21 cellular contexts compared by ENCODE assay signal in genomic region chr3:128319107-128319506, GRCh38.
DNase-seq lines count a peak whose midpoint lies in the region; ATAC-seq and TF ChIP-seq lines count a peak whose summit lies in the region.
"Had no signal": no experiment of that assay in that cellular context is flagged by ENCODE, and none has a peak within 500 bp of the region (broad histone marks: within the 10 kb centered on the region; RNA-seq: fewer than 3 reads in every experiment).

No MANE protein-coding gene starts in this region.

- peak overlapping the region; percentile 78 for H3K27ac ChIP-seq in naive thymus-derived CD4-positive, alpha-beta T cell (ENCODE audit: low read depth, low read length)
- H3K27ac ChIP-seq in uterus, result no peak overlapping the region
- H3K27ac ChIP-seq: epithelial cell of prostate, heart left ventricle had no signal

- H3K36me3 Mint-ChIP-seq in natural killer cell treated with Interleukin-12 subunit alpha and Interleukin-12 subunit beta and Interleukin-15 and Interleukin-18, amount 100 ng/mL, for 72 hours, result no peaks in the 10 kb centered on the region
- H3K36me3 Mint-ChIP-seq in natural killer cell, result no peaks in the 10 kb centered on the region
- no peaks in the 10 kb centered on the region for H3K36me3 Mint-ChIP-seq in T-helper 17 cell (ENCODE audit: low read depth)
- H3K36me3 Mint-ChIP-seq in naive thymus-derived CD4-positive, alpha-beta T cell, result peaks cover 0 to 15% (median 0%) of the 10 kb centered on the region in 5 donors

- no peaks in the 10 kb centered on the region for H3K27me3 ChIP-seq in naive thymus-derived CD4-positive, alpha-beta T cell (ENCODE audit: control insufficient read depth in 2 of 2, insufficient read depth in 2 of 2, low read length in 2 of 2)
- no peaks in the 10 kb centered on the region for H3K27me3 ChIP-seq in uterus
- H3K27me3 ChIP-seq: heart left ventricle had no signal

- H3K4me1 ChIP-seq in naive thymus-derived CD4-positive, alpha-beta T cell (ENCODE audit: control insufficient read depth in 2 of 2, insufficient read depth in 2 of 2, low read length in 2 of 2), result peaks cover 9 to 79% of the 10 kb centered on the region in 2 donors
- H3K4me1 ChIP-seq in uterus, result peaks cover 0 to 4% of the 10 kb centered on the region in 2 donors

- no peak overlapping the region for H3K4me3 ChIP-seq in naive thymus-derived CD4-positive, alpha-beta T cell (ENCODE audit: low read length)
- no peak overlapping the region for H3K4me3 ChIP-seq in uterus
- H3K4me3 ChIP-seq: heart left ventricle had no signal

- DNase-seq in natural killer cell treated with Interleukin-12 subunit alpha and Interleukin-12 subunit beta and Interleukin-15 and Interleukin-18, amount 100 ng/mL, for 72 hours (ENCODE audit: low spot score), result peak; percentile 48
- no peak for DNase-seq in natural killer cell
- no peak for DNase-seq in T-helper 17 cell
- DNase-seq in naive thymus-derived CD4-positive, alpha-beta T cell, result no peak
- no peak for DNase-seq in uterus
- DNase-seq in NCI-H524 (lab: John Stamatoyannopoulos, UW), result no peak
- no peak for DNase-seq in HCEC 1CT
- DNase-seq: activated CD4-positive, alpha-beta T cell treated with anti-CD3 and anti-CD28 coated beads for 1 hour; cerebellar nuclear complex; GOT3; KBM-7; mammary epithelial cell; MM.1S; occipital lobe; SHP77 treated with DMSO at 0.1 percent for 48 hours; substantia nigra had no signal

- H3K27me3 Mint-ChIP-seq in natural killer cell treated with Interleukin-12 subunit alpha and Interleukin-12 subunit beta and Interleukin-15 and Interleukin-18, amount 100 ng/mL, for 72 hours, result no peaks in the 10 kb centered on the region
- no peaks in the 10 kb centered on the region for H3K27me3 Mint-ChIP-seq in natural killer cell (ENCODE audit: low read depth in 2 of 2)
- no peaks in the 10 kb centered on the region for H3K27me3 Mint-ChIP-seq in T-helper 17 cell
- no peaks in the 10 kb centered on the region for H3K27me3 Mint-ChIP-seq in naive thymus-derived CD4-positive, alpha-beta T cell

- H3K9me3 ChIP-seq in T-helper 17 cell (ENCODE audit: control insufficient read depth, low read length, poor library complexity, severe bottlenecking) (no peaks in the 10 kb centered on the region), uterus (no peaks in the 10 kb centered on the region)
- no peaks in the 10 kb centered on the region for H3K9me3 ChIP-seq in naive thymus-derived CD4-positive, alpha-beta T cell (ENCODE audit: control insufficient read depth in 2 of 3, low read length in 3 of 3)
- H3K9me3 ChIP-seq: heart left ventricle had no signal

- no peak overlapping the region for H3K27ac Mint-ChIP-seq in natural killer cell treated with Interleukin-12 subunit alpha and Interleukin-12 subunit beta and Interleukin-15 and Interleukin-18, amount 100 ng/mL, for 72 hours
- no peak overlapping the region for H3K27ac Mint-ChIP-seq in natural killer cell
- H3K27ac Mint-ChIP-seq in T-helper 17 cell, result peak overlapping the region; percentile 90
- H3K27ac Mint-ChIP-seq in naive thymus-derived CD4-positive, alpha-beta T cell, result peak overlapping the region in 8 of 9 donors; percentile 84 to 97 (median 88)
- H3K27ac Mint-ChIP-seq: activated T-helper 1 cell treated with anti-CD3 and anti-CD28 coated beads, Interleukin-12 subunit alpha, Interleukin-12 subunit beta, Interleukin-2, Interleukin-4 antibody, amounts not matched to agents 30 ng/mL and 10 ng/mL and 1 ng/mL, durations not matched to agents 14 hours and 24 hours and 36 hours had no signal

- no peaks in the 10 kb centered on the region for H3K9me3 Mint-ChIP-seq in natural killer cell treated with Interleukin-12 subunit alpha and Interleukin-12 subunit beta and Interleukin-15 and Interleukin-18, amount 100 ng/mL, for 72 hours
- no peaks in the 10 kb centered on the region for H3K9me3 Mint-ChIP-seq in natural killer cell
- H3K9me3 Mint-ChIP-seq in naive thymus-derived CD4-positive, alpha-beta T cell, result no peaks in the 10 kb centered on the region
- H3K9me3 Mint-ChIP-seq: activated naive CD4-positive, alpha-beta T cell treated with anti-CD3 and anti-CD28 coated beads, Interleukin-2, amount 50 U/mL, for 72 hours; activated T-helper 1 cell treated with anti-CD3 and anti-CD28 coated beads, Interleukin-12 subunit alpha, Interleukin-12 subunit beta, Interleukin-2, Interleukin-4 antibody, amounts not matched to agents 30 ng/mL and 10 ng/mL and 1 ng/mL, durations not matched to agents 14 hours and 24 hours and 36 hours had no signal

- CTCF ChIA-PET in naive thymus-derived CD4-positive, alpha-beta T cell (lab: Charles Lee), result interaction anchor here (1.4 to 7.5 kb wide), 2 partner anchors 11 to 92 kb away, joined by 3 to 91 read pairs; no protein-coding TSS in a partner anchor

- intact Hi-C loops in natural killer cell (cut with micrococcal nuclease) (no loop called here), uterus (cut with DNase I; ENCODE audit: low total_unique reads) (no loop called here)
- intact Hi-C loops in naive thymus-derived CD4-positive, alpha-beta T cell (cut with micrococcal nuclease), result no loop called here

- POLR2A ChIA-PET in naive thymus-derived CD4-positive, alpha-beta T cell (lab: Charles Lee), result interaction anchor here (0.6 to 0.7 kb wide), 2 partner anchors 17 to 359 kb away, joined by 3 read pairs; no protein-coding TSS in a partner anchor

- H3K4me3 Mint-ChIP-seq in natural killer cell treated with Interleukin-12 subunit alpha and Interleukin-12 subunit beta and Interleukin-15 and Interleukin-18, amount 100 ng/mL, for 72 hours, result no peak overlapping the region
- no peak overlapping the region for H3K4me3 Mint-ChIP-seq in natural killer cell
- H3K4me3 Mint-ChIP-seq in T-helper 17 cell, result no peak overlapping the region
- H3K4me3 Mint-ChIP-seq in naive thymus-derived CD4-positive, alpha-beta T cell, result peak overlapping the region in 3 of 10 donors; percentile 34 to 66 (median 63)
- H3K4me3 Mint-ChIP-seq: activated T-helper 1 cell treated with anti-CD3 and anti-CD28 coated beads, Interleukin-12 subunit alpha, Interleukin-12 subunit beta, Interleukin-2, Interleukin-4 antibody, amounts not matched to agents 30 ng/mL and 10 ng/mL and 1 ng/mL, durations not matched to agents 14 hours and 24 hours and 36 hours had no signal

- TF ChIP-seq CTCF in natural killer cell (IDR thresholded peaks at IDR 0.05), result no peak
- no peak for TF ChIP-seq CTCF in uterus (IDR thresholded peaks at IDR 0.05)

- peaks cover 0 to 7% of the 10 kb centered on the region in 2 donors for H3K4me1 Mint-ChIP-seq in natural killer cell treated with Interleukin-12 subunit alpha and Interleukin-12 subunit beta and Interleukin-15 and Interleukin-18, amount 100 ng/mL, for 72 hours (ENCODE audit: low read depth in 2 of 2)
- peaks cover 6 to 10% of the 10 kb centered on the region in 2 donors for H3K4me1 Mint-ChIP-seq in natural killer cell
- peaks cover 28% of the 10 kb centered on the region for H3K4me1 Mint-ChIP-seq in T-helper 17 cell
- H3K4me1 Mint-ChIP-seq in naive thymus-derived CD4-positive, alpha-beta T cell, result peaks cover 14 to 84% (median 79%) of the 10 kb centered on the region in 7 donors

- no peaks in the 10 kb centered on the region for H3K36me3 ChIP-seq in naive thymus-derived CD4-positive, alpha-beta T cell (ENCODE audit: control insufficient read depth in 2 of 3, insufficient read depth in 3 of 3, low read length in 3 of 3)
- H3K36me3 ChIP-seq in uterus, result no peaks in the 10 kb centered on the region

- no peak for TF ChIP-seq POLR2A in uterus (IDR thresholded peaks at IDR 0.05)

- no peak for ATAC-seq in natural killer cell treated with Interleukin-12 subunit alpha and Interleukin-12 subunit beta and Interleukin-15 and Interleukin-18, amount 100 ng/mL, for 72 hours
- ATAC-seq in natural killer cell, result no peak
- ATAC-seq in T-helper 17 cell, result no peak
- no peak for ATAC-seq in naive thymus-derived CD4-positive, alpha-beta T cell
- ATAC-seq: activated naive CD4-positive, alpha-beta T cell treated with anti-CD3 and anti-CD28 coated beads, Interleukin-2, amount 50 U/mL, for 72 hours; heart left ventricle; Panc1 had no signal

Comparison
In these comparisons a context has a peak if more than half of its experiments do, and no peak if none do; other contexts are left out.
1. H3K27ac Mint-ChIP-seq: peak in T-helper 17 cell (single experiment) and naive thymus-derived CD4-positive, alpha-beta T cell (8 of 9); none in natural killer cell treated with Interleukin-12 subunit alpha and Interleukin-12 subunit beta and Interleukin-15 and Interleukin-18, amount 100 ng/mL, for 72 hours (0 of 2) and natural killer cell (0 of 2).